1 cellular context compared by ENCODE assay signal in the genomic region with DNA sequence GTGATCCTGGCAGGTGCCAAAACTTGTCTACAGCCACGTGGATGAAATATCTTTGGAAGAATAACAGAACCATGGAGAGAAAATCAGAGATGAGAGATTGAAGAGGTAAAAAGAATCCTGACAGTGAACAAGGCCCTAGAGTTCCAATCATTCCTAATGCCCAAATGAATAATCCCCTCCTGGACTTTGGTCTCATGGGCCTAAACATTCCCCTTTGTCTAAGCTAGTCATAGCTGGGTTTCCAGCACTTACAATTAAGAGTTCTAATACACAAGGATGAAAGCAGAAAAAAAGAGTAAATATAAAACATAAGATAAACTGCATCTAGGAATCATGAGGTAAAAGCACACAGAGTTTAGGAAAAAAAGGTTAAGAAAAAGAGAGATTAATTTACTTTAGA.
TF ChIP-seq lines count a peak whose summit lies in the region.

No MANE protein-coding gene starts in this region.

TF ChIP-seq in A549, 52 proteins besides CTCF, POLR2A, EP300 and RAD21:
- TF ChIP-seq MAFK (IDR thresholded peaks at IDR 0.05; ENCODE audit: partially characterized antibody) = no peak
- TF ChIP-seq, protein P1, sequence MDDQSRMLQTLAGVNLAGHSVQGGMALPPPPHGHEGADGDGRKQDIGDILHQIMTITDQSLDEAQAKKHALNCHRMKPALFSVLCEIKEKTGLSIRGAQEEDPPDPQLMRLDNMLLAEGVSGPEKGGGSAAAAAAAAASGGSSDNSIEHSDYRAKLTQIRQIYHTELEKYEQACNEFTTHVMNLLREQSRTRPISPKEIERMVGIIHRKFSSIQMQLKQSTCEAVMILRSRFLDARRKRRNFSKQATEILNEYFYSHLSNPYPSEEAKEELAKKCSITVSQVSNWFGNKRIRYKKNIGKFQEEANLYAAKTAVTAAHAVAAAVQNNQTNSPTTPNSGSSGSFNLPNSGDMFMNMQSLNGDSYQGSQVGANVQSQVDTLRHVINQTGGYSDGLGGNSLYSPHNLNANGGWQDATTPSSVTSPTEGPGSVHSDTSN (IDR thresholded peaks at IDR 0.05) = no peak
- TF ChIP-seq HOXB13 (CRISPR knock-in tag; IDR thresholded peaks at IDR 0.05; ENCODE audit: low read depth) = no peak
- no peak for TF ChIP-seq JUN (IDR thresholded peaks at IDR 0.05)
- no peak for TF ChIP-seq RCOR1 (IDR thresholded peaks at IDR 0.05; ENCODE audit: low read depth, low read length)
- TF ChIP-seq ESRRA (IDR thresholded peaks at IDR 0.05; ENCODE audit: borderline replicate concordance, low read length) = no peak
- TF ChIP-seq, protein P2, sequence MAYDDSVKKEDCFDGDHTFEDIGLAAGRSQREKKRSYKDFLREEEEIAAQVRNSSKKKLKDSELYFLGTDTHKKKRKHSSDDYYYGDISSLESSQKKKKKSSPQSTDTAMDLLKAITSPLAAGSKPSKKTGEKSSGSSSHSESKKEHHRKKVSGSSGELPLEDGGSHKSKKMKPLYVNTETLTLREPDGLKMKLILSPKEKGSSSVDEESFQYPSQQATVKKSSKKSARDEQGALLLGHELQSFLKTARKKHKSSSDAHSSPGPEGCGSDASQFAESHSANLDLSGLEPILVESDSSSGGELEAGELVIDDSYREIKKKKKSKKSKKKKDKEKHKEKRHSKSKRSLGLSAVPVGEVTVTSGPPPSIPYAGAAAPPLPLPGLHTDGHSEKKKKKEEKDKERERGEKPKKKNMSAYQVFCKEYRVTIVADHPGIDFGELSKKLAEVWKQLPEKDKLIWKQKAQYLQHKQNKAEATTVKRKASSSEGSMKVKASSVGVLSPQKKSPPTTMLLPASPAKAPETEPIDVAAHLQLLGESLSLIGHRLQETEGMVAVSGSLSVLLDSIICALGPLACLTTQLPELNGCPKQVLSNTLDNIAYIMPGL (CRISPR knock-in tag; IDR thresholded peaks at IDR 0.05; ENCODE audit: borderline replicate concordance) = no peak
- TF ChIP-seq POLR2AphosphoS2 (conservative IDR thresholded peaks at IDR 0.05; ENCODE audit: low read length) = no peak
- no peak for TF ChIP-seq TP53 (CRISPR knock-in tag; IDR thresholded peaks at IDR 0.05)
- TF ChIP-seq CBX8 (IDR thresholded peaks at IDR 0.05) = no peak
- no peak for TF ChIP-seq FOXS1 (CRISPR knock-in tag; IDR thresholded peaks at IDR 0.05)
- no peak for TF ChIP-seq CHD2 (IDR thresholded peaks at IDR 0.05; ENCODE audit: low read length, partially characterized antibody)
- TF ChIP-seq, protein P3, sequence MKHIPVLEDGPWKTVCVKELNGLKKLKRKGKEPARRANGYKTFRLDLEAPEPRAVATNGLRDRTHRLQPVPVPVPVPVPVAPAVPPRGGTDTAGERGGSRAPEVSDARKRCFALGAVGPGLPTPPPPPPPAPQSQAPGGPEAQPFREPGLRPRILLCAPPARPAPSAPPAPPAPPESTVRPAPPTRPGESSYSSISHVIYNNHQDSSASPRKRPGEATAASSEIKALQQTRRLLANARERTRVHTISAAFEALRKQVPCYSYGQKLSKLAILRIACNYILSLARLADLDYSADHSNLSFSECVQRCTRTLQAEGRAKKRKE (CRISPR knock-in tag; IDR thresholded peaks at IDR 0.05; ENCODE audit: low read depth) = no peak
TF ChIP-seq in A549: peak in this region for 0.
